In genomic region chr5:155844541-155844940, GRCh38 we compare ENCODE assay signal across 26 cellular contexts.
"Had no signal": no experiment of that assay in that cellular context is flagged by ENCODE, and none has a peak within 500 bp of the region (broad histone marks: within the 10 kb centered on the region; RNA-seq: fewer than 3 reads in every experiment).

No MANE protein-coding gene starts in this region.

- H3K4me3 ChIP-seq: left lung, lower lobe of right lung, pancreas, prostate gland, skin epidermis, stomach, testis, thyroid gland, transverse colon, upper lobe of left lung, vagina had no signal

- H3K4me1 ChIP-seq: left lung, lower lobe of right lung, pancreas, prostate gland, stomach, testis, thyroid gland, transverse colon, upper lobe of left lung, vagina had no signal

- H3K36me3 ChIP-seq: left lung, lower lobe of right lung, pancreas, prostate gland, stomach, thyroid gland, transverse colon, upper lobe of left lung, vagina had no signal

- H3K27me3 ChIP-seq: left lung, pancreas, stomach, testis, thyroid gland, transverse colon, upper lobe of left lung, vagina had no signal

- H3K27me3 Mint-ChIP-seq: natural killer cell treated with Interleukin-12 subunit alpha and Interleukin-12 subunit beta and Interleukin-15 and Interleukin-18, amount 100 ng/mL, for 72 hours; stimulated activated naive B cell treated with anti-CD40 and anti-IgM and Interleukin-4, amounts not matched to agents 10 μg/mL and 1 μg/mL and 100 μg/mL, for 72 hours had no signal

- H3K9me3 ChIP-seq: left lung, lower lobe of right lung, pancreas, prostate gland, stomach, testis, thyroid gland, transverse colon, upper lobe of left lung, vagina had no signal

- H3K36me3 Mint-ChIP-seq: naive thymus-derived CD4-positive, alpha-beta T cell; natural killer cell treated with Interleukin-12 subunit alpha and Interleukin-12 subunit beta and Interleukin-15 and Interleukin-18, amount 100 ng/mL, for 72 hours; stimulated activated naive B cell treated with anti-CD40 and anti-IgM and Interleukin-4, amounts not matched to agents 10 μg/mL and 1 μg/mL and 100 μg/mL, for 72 hours had no signal

- ATAC-seq: left colon; left lung; lower lobe of right lung; naive thymus-derived CD4-positive, alpha-beta T cell; natural killer cell treated with Interleukin-12 subunit alpha and Interleukin-12 subunit beta and Interleukin-15 and Interleukin-18, amount 100 ng/mL, for 72 hours; pancreas; right cardiac atrium; sciatic nerve; stimulated activated naive B cell treated with anti-CD40 and anti-IgM and Interleukin-4, amounts not matched to agents 10 μg/mL and 1 μg/mL and 100 μg/mL, for 72 hours; stimulated activated naive CD8-positive, alpha-beta T cell treated with anti-CD3 and anti-CD28 coated beads, Interleukin-15, Interleukin-2, amounts not matched to agents 100 U/mL and 50 U/mL, for 24 hours had no signal

- H3K27ac ChIP-seq: left lung, lower lobe of right lung, pancreas, prostate gland, skin epidermis, stomach, testis, thyroid gland, transverse colon, upper lobe of left lung, vagina had no signal

- H3K9me3 Mint-ChIP-seq: naive thymus-derived CD4-positive, alpha-beta T cell; natural killer cell treated with Interleukin-12 subunit alpha and Interleukin-12 subunit beta and Interleukin-15 and Interleukin-18, amount 100 ng/mL, for 72 hours; stimulated activated naive B cell treated with anti-CD40 and anti-IgM and Interleukin-4, amounts not matched to agents 10 μg/mL and 1 μg/mL and 100 μg/mL, for 72 hours had no signal

- H3K4me1 Mint-ChIP-seq: naive thymus-derived CD4-positive, alpha-beta T cell; stimulated activated naive B cell treated with anti-CD40 and anti-IgM and Interleukin-4, amounts not matched to agents 10 μg/mL and 1 μg/mL and 100 μg/mL, for 72 hours had no signal

- H3K4me3 Mint-ChIP-seq: naive thymus-derived CD4-positive, alpha-beta T cell; natural killer cell treated with Interleukin-12 subunit alpha and Interleukin-12 subunit beta and Interleukin-15 and Interleukin-18, amount 100 ng/mL, for 72 hours; stimulated activated naive B cell treated with anti-CD40 and anti-IgM and Interleukin-4, amounts not matched to agents 10 μg/mL and 1 μg/mL and 100 μg/mL, for 72 hours had no signal

- DNase-seq: kidney; left colon; left lung; lower lobe of right lung; mammary epithelial cell; mesenchymal stem cell; naive thymus-derived CD4-positive, alpha-beta T cell; pancreas; retina; right cardiac atrium; stimulated activated CD4-positive, alpha-beta T cell treated with anti-CD3 and anti-CD28 coated beads, Interleukin-12 subunit alpha, Interleukin-12 subunit beta, amount 100 ng/mL, for 4 hours; stimulated activated CD4-positive, alpha-beta T cell treated with anti-CD3 and anti-CD28 coated beads, Interleukin-15, amount 100 ng/mL, for 24 hours; stimulated activated CD4-positive, alpha-beta T cell treated with anti-CD3 and anti-CD28 coated beads, Interleukin-2, amount 100 ng/mL, for 24 hours; stimulated activated CD4-positive, alpha-beta T cell treated with anti-CD3 and anti-CD28 coated beads, Interleukin-4, amount 100 ng/mL, for 1 hour; stimulated activated naive B cell treated with anti-CD40 and anti-IgM and Interleukin-4, amounts not matched to agents 10 μg/mL and 1 μg/mL and 100 μg/mL, for 72 hours; stimulated activated naive CD8-positive, alpha-beta T cell treated with anti-CD3 and anti-CD28 coated beads, Interleukin-15, Interleukin-2, amounts not matched to agents 100 U/mL and 50 U/mL, for 24 hours; stomach; testis; thyroid gland; transverse colon; upper lobe of left lung had no signal

- H3K27ac Mint-ChIP-seq: naive thymus-derived CD4-positive, alpha-beta T cell; natural killer cell treated with Interleukin-12 subunit alpha and Interleukin-12 subunit beta and Interleukin-15 and Interleukin-18, amount 100 ng/mL, for 72 hours; stimulated activated naive B cell treated with anti-CD40 and anti-IgM and Interleukin-4, amounts not matched to agents 10 μg/mL and 1 μg/mL and 100 μg/mL, for 72 hours had no signal
